In the genomic region with DNA sequence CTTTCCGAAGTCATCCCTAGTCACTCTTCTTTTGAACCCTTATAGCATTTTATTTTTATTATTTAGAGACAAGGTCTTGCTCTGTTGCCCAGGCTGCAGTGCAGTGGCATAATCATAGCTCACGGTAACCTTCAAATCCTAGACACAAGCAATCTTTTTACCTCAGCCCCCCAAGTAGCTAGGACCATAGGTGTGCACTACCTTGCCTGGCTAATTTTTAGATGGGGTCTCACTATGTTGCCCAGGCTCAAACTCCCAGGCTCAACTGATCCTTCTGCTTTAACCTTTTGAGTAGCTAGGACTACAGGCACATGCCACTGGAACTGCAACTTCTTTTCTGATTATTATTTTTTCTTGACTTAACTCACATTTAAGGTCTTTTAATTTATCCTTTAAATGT, we compare ENCODE assay signal across 22 cellular contexts. TPM values are rescaled to one million over a fixed set of nuclear protein-coding genes. Genes with fewer than 3 reads are reported as not detected.
A peak's percentile ranks its signal among the peaks of the same experiment; 100 is the strongest.
DNase-seq lines count a peak whose midpoint lies in the region; ATAC-seq, FAIRE-seq and TF ChIP-seq lines count a peak whose summit lies in the region.
"Had no signal": no experiment of that assay in that cellular context is flagged by ENCODE, and none has a peak within 500 bp of the region (broad histone marks: within the 10 kb centered on the region; RNA-seq: fewer than 3 reads in every experiment).

No MANE protein-coding gene starts in this region.

- 56% methylated on average over 2 of the region's 2 CpGs for WGBS in HepG2 (ENCODE audit: low lambda C conversion rate)
- WGBS in right lobe of liver (ENCODE audit: insufficient coverage, low coverage, low lambda C conversion rate, missing lambda C conversion rate) = 0% methylated on average over 1 of the region's 2 CpGs
- WGBS in K562 (ENCODE audit: insufficient coverage, low coverage, missing lambda C conversion rate) = 6% methylated on average over 2 of the region's 2 CpGs
- WGBS in mesenchymal stem cell = 50% methylated on average over 2 of the region's 2 CpGs

- in situ Hi-C loops in HepG2 (cut with HindIII; ENCODE audit: extremely low pct_ligation_motif_present, low pct_unique_long_range_greater_than_20kb) = no loop called here
- in situ Hi-C loops in K562 (cut with MboI) = no loop called here

- no peak overlapping the region for H2BK12ac ChIP-seq in mesenchymal stem cell (ENCODE audit: low read length in 2 of 2)

- no peak overlapping the region for H3K4me3 ChIP-seq in HepG2 (replicated peaks in 1 of 3; ENCODE audit: insufficient read depth in 1 of 3, low read depth in 2 of 3, low read length in 3 of 3)
- H3K4me3 ChIP-seq in right lobe of liver = no peak overlapping the region
- H3K4me3 ChIP-seq in K562 = no peak overlapping the region
- no peak overlapping the region for H3K4me3 ChIP-seq in mesenchymal stem cell (ENCODE audit: insufficient read depth in 1 of 2, low read depth in 1 of 2, low read length in 2 of 2)
- H3K4me3 ChIP-seq: A549; BLaER1 treated with 17β-estradiol and CSF1 and Interleukin-3, amounts not matched to agents 10 nM and 100 nM; GM12878 had no signal

- TF ChIP-seq CTCF in HepG2 (CRISPR knock-in tag; IDR thresholded peaks at IDR 0.05) = no peak
- TF ChIP-seq CTCF in right lobe of liver (IDR thresholded peaks at IDR 0.05) = no peak
- no peak for TF ChIP-seq CTCF in K562 (IDR thresholded peaks at IDR 0.05 in 2 of 3, conservative IDR thresholded peaks at IDR 0.05 in 1 of 3; ENCODE audit: insufficient read depth in 2 of 3, low read depth in 1 of 3, low read length in 3 of 3)

- H3K23ac ChIP-seq in mesenchymal stem cell (ENCODE audit: low read length in 2 of 2) = no peak overlapping the region

- no peak overlapping the region for H3K4me2 ChIP-seq in HepG2 (ENCODE audit: low read depth, low read length)
- H3K4me2 ChIP-seq in K562 (ENCODE audit: insufficient read depth, low read length) = no peak overlapping the region
- H3K4me2 ChIP-seq in mesenchymal stem cell (ENCODE audit: low read length, poor library complexity, severe bottlenecking) = no peak overlapping the region
- H3K4me2 ChIP-seq: A549; BLaER1 treated with 17β-estradiol and CSF1 and Interleukin-3, amounts not matched to agents 10 nM and 100 nM had no signal

- no peak overlapping the region for H3K18ac ChIP-seq in mesenchymal stem cell (ENCODE audit: low read depth in 1 of 2, low read length in 2 of 2)

- H3K9ac ChIP-seq in HepG2 (ENCODE audit: insufficient read depth, low read depth, low read length) (no peak overlapping the region), K562 (ENCODE audit: insufficient read depth in 1 of 2, low read depth in 2 of 2, low read length in 2 of 2) (no peak overlapping the region), mesenchymal stem cell (ENCODE audit: low read length) (no peak overlapping the region)
- H3K9ac ChIP-seq: BLaER1 treated with 17β-estradiol and CSF1 and Interleukin-3, amounts not matched to agents 10 nM and 100 nM had no signal

- H3K27ac ChIP-seq in HepG2 (ENCODE audit: extremely low read length, insufficient read depth, low read length) (no peak overlapping the region), right lobe of liver (no peak overlapping the region), K562 (ENCODE audit: extremely low read depth, low read depth, low read length) (no peak overlapping the region), mesenchymal stem cell (ENCODE audit: low read length, poor library complexity, severe bottlenecking) (no peak overlapping the region)
- H3K27ac ChIP-seq: 22Rv1; A549; BLaER1 treated with 17β-estradiol and CSF1 and Interleukin-3, amounts not matched to agents 10 nM and 100 nM; C4-2B had no signal

- no peaks in the 10 kb centered on the region for H3K9me1 ChIP-seq in K562 (ENCODE audit: control insufficient read depth, insufficient read depth, low read length)

- no peaks in the 10 kb centered on the region for H3K36me3 ChIP-seq in HepG2 (replicated peaks in 1 of 2; ENCODE audit: control insufficient read depth in 1 of 2, insufficient read depth in 2 of 2, low read length in 2 of 2)
- no peaks in the 10 kb centered on the region for H3K36me3 ChIP-seq in right lobe of liver
- H3K36me3 ChIP-seq in K562 (ENCODE audit: control insufficient read depth, insufficient read depth, low read length) = no peaks in the 10 kb centered on the region
- no peaks in the 10 kb centered on the region for H3K36me3 ChIP-seq in mesenchymal stem cell (ENCODE audit: control insufficient read depth in 1 of 2, insufficient read depth in 2 of 2, low read depth in 1 of 2, low read length in 2 of 2)
- H3K36me3 ChIP-seq: BLaER1 treated with 17β-estradiol and CSF1 and Interleukin-3, amounts not matched to agents 10 nM and 100 nM had no signal

- no peaks in the 10 kb centered on the region for H4K20me1 ChIP-seq in HepG2 (ENCODE audit: insufficient read depth, low read length)
- H4K20me1 ChIP-seq in K562 (replicated peaks; ENCODE audit: control insufficient read depth, insufficient read depth, low read length) = no peaks in the 10 kb centered on the region

- peaks cover 22% of the 10 kb centered on the region for H3K4me1 ChIP-seq in HepG2 (ENCODE audit: insufficient read depth, low read length)
- H3K4me1 ChIP-seq in right lobe of liver = no peaks in the 10 kb centered on the region
- H3K4me1 ChIP-seq in K562 (replicated peaks in 1 of 2; ENCODE audit: control insufficient read depth in 2 of 2, insufficient read depth in 2 of 2, low read length in 2 of 2) = peaks cover 0 to 2% of the 10 kb centered on the region in 2 experiments; a peak in 1 of 5 replicates
- H3K4me1 ChIP-seq in mesenchymal stem cell (ENCODE audit: control insufficient read depth, insufficient read depth, low read depth, low read length) = peaks cover 4% of the 10 kb centered on the region

- FAIRE-seq in HepG2 (lab: Jason Lieb, UNC) (no peak), K562 (lab: Jason Lieb, UNC) (no peak)
- FAIRE-seq: A549, D721Med, GM12878, GM12892, GM18507 had no signal

- intact Hi-C loops in HepG2 (cut with micrococcal nuclease; ENCODE audit: unreplicated experiment) = no loop called here
- intact Hi-C loops in right lobe of liver (cut with DNase I) = no loop called here
- intact Hi-C loops in K562 (cut with micrococcal nuclease) = no loop called here

- no peak overlapping the region for H2BK120ac ChIP-seq in mesenchymal stem cell (ENCODE audit: low read depth, low read length)

- POLR2A ChIA-PET in HepG2 (lab: Yijun Ruan, JAX) = no interaction called here
- POLR2A ChIA-PET in K562 (lab: Yijun Ruan, JAX) = interaction anchor here (0.6 to 2.0 kb wide), 4 partner anchors 15 to 45 kb away, joined by 3 to 9 read pairs (median 4); no protein-coding TSS in a partner anchor

- H3K79me1 ChIP-seq in mesenchymal stem cell (replicated peaks; ENCODE audit: low read length, poor library complexity, severe bottlenecking) = no peaks in the 10 kb centered on the region

- no peak overlapping the region for H3K4ac ChIP-seq in mesenchymal stem cell (ENCODE audit: low read depth in 1 of 2, low read length in 2 of 2)

- H2AFZ ChIP-seq in HepG2 (ENCODE audit: low read length) (no peak overlapping the region), K562 (ENCODE audit: low read depth, low read length) (no peak overlapping the region), mesenchymal stem cell (ENCODE audit: low read depth, low read length) (no peak overlapping the region)

- H3K27me3 ChIP-seq in HepG2 (ENCODE audit: control insufficient read depth in 1 of 2, insufficient read depth in 2 of 2, low read length in 2 of 2) (no peaks in the 10 kb centered on the region), right lobe of liver (no peaks in the 10 kb centered on the region), K562 (ENCODE audit: control insufficient read depth in 2 of 2, insufficient read depth in 2 of 2, low read length in 2 of 2) (no peaks in the 10 kb centered on the region), mesenchymal stem cell (ENCODE audit: control insufficient read depth in 1 of 2, insufficient read depth in 1 of 2, low read length in 2 of 2) (no peaks in the 10 kb centered on the region)

- H3K14ac ChIP-seq in mesenchymal stem cell (ENCODE audit: low read length in 2 of 2) = no peak overlapping the region

- H3K79me2 ChIP-seq in HepG2 (ENCODE audit: insufficient read depth, low read length) = no peaks in the 10 kb centered on the region
- no peaks in the 10 kb centered on the region for H3K79me2 ChIP-seq in K562 (ENCODE audit: control insufficient read depth, insufficient read depth, low read length)

- DNase-seq in HepG2 (ENCODE audit: low spot score) = no peak
- DNase-seq in right lobe of liver = no peak
- no peak for DNase-seq in K562 (ENCODE audit: extremely low read depth in 1 of 4, low spot score in 3 of 4)
- DNase-seq in mesenchymal stem cell = no peak
- DNase-seq in retina = no peak
- DNase-seq: AML-193; Caco-2; Calu3; CD4-positive, alpha-beta T cell; CD8-positive, alpha-beta T cell; DND-41; EL; GDM1 had no signal

- H4K91ac ChIP-seq in mesenchymal stem cell (ENCODE audit: low read length) = peak overlapping the region; percentile 75

- ATAC-seq in HepG2 (no peak), right lobe of liver (no peak), K562 (no peak), GM21423 (IDR thresholded peaks at IDR 0.05; ENCODE audit: unreplicated experiment) (no peak)
- ATAC-seq: A549; CD8-positive, alpha-beta T cell; GM12878 had no signal

- no peak for TF ChIP-seq POLR2A in HepG2 (IDR thresholded peaks at IDR 0.05; ENCODE audit: insufficient read depth in 1 of 2, low read depth in 2 of 2, low read length in 2 of 2)
- TF ChIP-seq POLR2A in right lobe of liver (IDR thresholded peaks at IDR 0.05) = no peak
- no peak for TF ChIP-seq POLR2A in K562 (conservative IDR thresholded peaks at IDR 0.05)

- no peak for TF ChIP-seq EP300 in HepG2 (IDR thresholded peaks at IDR 0.05; ENCODE audit: low read depth in 2 of 2, low read length in 2 of 2)
- TF ChIP-seq EP300 in HepG2 (CRISPR knock-in tag; IDR thresholded peaks at IDR 0.05; ENCODE audit: borderline replicate concordance) = no peak
- TF ChIP-seq EP300 in K562 (IDR thresholded peaks at IDR 0.05; ENCODE audit: low read length) = no peak

- no TSS peak for BruUV-seq in HepG2 (replicated peaks; lab: Mats Ljungman, UMichigan)
- BruUV-seq in K562 (replicated peaks; lab: Mats Ljungman, UMichigan) = no TSS peak

- no peak for TF ChIP-seq RAD21 in HepG2 (CRISPR knock-in tag; IDR thresholded peaks at IDR 0.05)
- TF ChIP-seq RAD21 in K562 (CRISPR knock-in tag; conservative IDR thresholded peaks at IDR 0.05 in 1 of 2, IDR thresholded peaks at IDR 0.05 in 1 of 2) = no peak

- CTCF ChIA-PET in HepG2 (lab: Yijun Ruan, JAX; ENCODE audit: low intra/inter-chr PET ratio, low total read pairs) = no interaction called here
- CTCF ChIA-PET in K562 (lab: Yijun Ruan, JAX; ENCODE audit: low intra/inter-chr PET ratio) = no interaction called here

- no peak overlapping the region for H4K8ac ChIP-seq in mesenchymal stem cell (ENCODE audit: low read length)

- H2BK15ac ChIP-seq in mesenchymal stem cell (ENCODE audit: low read depth, poor library complexity, severe bottlenecking) = no peak overlapping the region

- H2AK5ac ChIP-seq in mesenchymal stem cell (ENCODE audit: low read length, severe bottlenecking) = no peak overlapping the region

- no peaks in the 10 kb centered on the region for H3K9me3 ChIP-seq in HepG2 (ENCODE audit: low read length)
- H3K9me3 ChIP-seq in right lobe of liver = no peaks in the 10 kb centered on the region
- H3K9me3 ChIP-seq in K562 (replicated peaks; ENCODE audit: control insufficient read depth, insufficient read depth, low read depth, low read length) = no peaks in the 10 kb centered on the region
- no peaks in the 10 kb centered on the region for H3K9me3 ChIP-seq in mesenchymal stem cell (ENCODE audit: control insufficient read depth, low read length)
- H3K9me3 ChIP-seq: A549; BLaER1 treated with 17β-estradiol and CSF1 and Interleukin-3, amounts not matched to agents 10 nM and 100 nM; Caco-2 had no signal

- no peak overlapping the region for H2BK5ac ChIP-seq in mesenchymal stem cell (ENCODE audit: low read depth, low read length, poor library complexity, severe bottlenecking)

RNA-seq across cellular contexts. Expression of gene TMEM97, which starts 33.0 kb away (rescaled TPM):
- total RNA-seq in HepG2 (2016; rRNA removed; fragmentation: Illumina TruSeq; extraction: Trizol) (111 and 137 TPM in 2 replicates), right lobe of liver (10 to 100 TPM; 20.0 to 84.0 (median 44.2) TPM), K562 (2014; rRNA removed) (59.6 and 71.8 TPM in 2 replicates), K562 (2014; rRNA removed; fragmentation: Illumina TruSeq; extraction: Trizol) (83.1 and 87.7 TPM in 2 replicates), K562 (2015; rRNA removed; fragmentation: Illumina TruSeq; extraction: Trizol) (72.0 and 74.0 TPM in 2 replicates), K562 (2021) (65.3 and 67.5 TPM in 2 replicates)
- 41.1 and 45.0 TPM in 2 replicates for total RNA-seq in HepG2 (2016; cell fraction: cytosol; rRNA removed; fragmentation: Illumina TruSeq; extraction: Trizol; ENCODE audit: low read depth)
- 112 and 128 TPM in 2 replicates for total RNA-seq in HepG2 (2016; cell fraction: insoluble cytoplasmic fraction; rRNA removed; fragmentation: Illumina TruSeq; extraction: Trizol)
- total RNA-seq in HepG2 (2016; cell fraction: membrane; rRNA removed; fragmentation: Illumina TruSeq; extraction: Trizol) = 135 and 146 TPM in 2 replicates
- 77.2 and 97.2 TPM in 2 replicates for total RNA-seq in HepG2 (2016; cell fraction: nucleus; rRNA removed; fragmentation: Illumina TruSeq; extraction: Trizol)
- polyA plus RNA-seq in HepG2 (2011; rRNA removed) (51.5 and 69.6 TPM in 2 replicates), K562 (2011; rRNA removed) (88.3 and 117 TPM in 2 replicates), K562 (2014; fragmentation: Illumina TruSeq; extraction: Trizol) (89.6 and 121 TPM in 2 replicates), K562 (2014; fragmentation: Nextera tagmentation; extraction: Ambion mirVana) (10 to 100 TPM; 76.0 to 95.3 TPM), K562 (2014; rRNA removed) (34.6 and 44.9 TPM in 2 replicates)
- polyA plus RNA-seq in HepG2 (2011; cell fraction: cytosol; rRNA removed) = 33.3 and 54.1 TPM in 2 replicates
- polyA plus RNA-seq in HepG2 (2011; cell fraction: nucleus; rRNA removed) = 8.5 and 10.8 TPM in 2 replicates
- polyA plus RNA-seq in HepG2 (2012) = 77.6 and 101 TPM in 2 replicates
- 47.9 and 49.9 TPM in 2 replicates for polyA plus RNA-seq in HepG2 (2016; cell fraction: cytosol; fragmentation: Illumina TruSeq; extraction: Trizol; ENCODE audit: low read depth)
- 138 and 141 TPM in 2 replicates for polyA plus RNA-seq in HepG2 (2016; cell fraction: insoluble cytoplasmic fraction; fragmentation: Illumina TruSeq; extraction: Trizol; ENCODE audit: low read depth)
- polyA plus RNA-seq in HepG2 (2016; cell fraction: membrane; fragmentation: Illumina TruSeq; extraction: Trizol; ENCODE audit: low read depth) = 128 and 149 TPM in 2 replicates
- polyA plus RNA-seq in HepG2 (2016; cell fraction: nucleus; fragmentation: Illumina TruSeq; extraction: Trizol; ENCODE audit: insufficient read depth, low read depth) = 144 and 149 TPM in 2 replicates
- polyA minus RNA-seq in HepG2 (2011; rRNA and poly(A)+ RNA removed; ENCODE audit: low replicate concordance) = 95.5 and 159 TPM in 2 replicates
- 39.8 and 45.1 TPM in 2 replicates for polyA minus RNA-seq in HepG2 (2011; cell fraction: cytosol; rRNA and poly(A)+ RNA removed)
- 13.3 and 17.7 TPM in 2 replicates for polyA minus RNA-seq in HepG2 (2011; cell fraction: nucleus; rRNA and poly(A)+ RNA removed)
- 75.7 and 97.1 TPM in 2 replicates for total RNA-seq in K562 (2011; cell fraction: chromatin; rRNA removed; ENCODE audit: low replicate concordance)
- total RNA-seq in K562 (2011; cell fraction: nucleolus; rRNA removed) = 85.3 and 101 TPM in 2 replicates
- total RNA-seq in K562 (2011; cell fraction: nucleoplasm; rRNA removed) = 131 and 163 TPM in 2 replicates
- 45.5 and 66.1 TPM in 2 replicates for polyA plus RNA-seq in K562 (2011; cell fraction: cytosol; rRNA removed)
- 24.8 and 32.2 TPM in 2 replicates for polyA plus RNA-seq in K562 (2011; cell fraction: nucleus; rRNA removed)
- 40.4 and 49.6 TPM in 2 replicates for polyA plus RNA-seq in K562 (2012)
- 66.9 and 80.3 TPM in 2 replicates for polyA minus RNA-seq in K562 (2011; rRNA and poly(A)+ RNA removed)
- polyA minus RNA-seq in K562 (2011; cell fraction: cytosol; rRNA and poly(A)+ RNA removed) = 31.5 and 44.4 TPM in 2 replicates
- 12.5 and 15.9 TPM in 2 replicates for polyA minus RNA-seq in K562 (2011; cell fraction: nucleus; rRNA and poly(A)+ RNA removed)
- polyA plus RNA-seq in mesenchymal stem cell (2013, experiment 1 of 2) = 174 TPM
- polyA plus RNA-seq in mesenchymal stem cell (2013, experiment 2 of 2) = 170 TPM

RNA-seq across cellular contexts. Expression of gene IFT20, which starts 49.3 kb away (rescaled TPM):
- total RNA-seq in HepG2 (2016; rRNA removed; fragmentation: Illumina TruSeq; extraction: Trizol) (23.4 and 28.0 TPM in 2 replicates), right lobe of liver (10 to 100 TPM; 20.6 to 29.6 (median 26.1) TPM), K562 (2014; rRNA removed) (25.1 and 25.5 TPM in 2 replicates), K562 (2014; rRNA removed; fragmentation: Illumina TruSeq; extraction: Trizol) (20.9 and 26.8 TPM in 2 replicates), K562 (2015; rRNA removed; fragmentation: Illumina TruSeq; extraction: Trizol) (14.3 and 14.6 TPM in 2 replicates), K562 (2021) (20.1 and 25.2 TPM in 2 replicates)
- 49.6 and 59.0 TPM in 2 replicates for total RNA-seq in HepG2 (2016; cell fraction: cytosol; rRNA removed; fragmentation: Illumina TruSeq; extraction: Trizol; ENCODE audit: low read depth)
- 22.8 and 29.8 TPM in 2 replicates for total RNA-seq in HepG2 (2016; cell fraction: insoluble cytoplasmic fraction; rRNA removed; fragmentation: Illumina TruSeq; extraction: Trizol)
- total RNA-seq in HepG2 (2016; cell fraction: membrane; rRNA removed; fragmentation: Illumina TruSeq; extraction: Trizol) = 51.8 and 54.0 TPM in 2 replicates
- 22.4 and 24.3 TPM in 2 replicates for total RNA-seq in HepG2 (2016; cell fraction: nucleus; rRNA removed; fragmentation: Illumina TruSeq; extraction: Trizol)
- polyA plus RNA-seq in HepG2 (2011; rRNA removed) (33.9 and 37.8 TPM in 2 replicates), K562 (2011; rRNA removed) (35.8 and 38.6 TPM in 2 replicates), K562 (2014; fragmentation: Illumina TruSeq; extraction: Trizol) (19.0 and 19.4 TPM in 2 replicates), K562 (2014; fragmentation: Nextera tagmentation; extraction: Ambion mirVana) (10 to 100 TPM; 11.2 to 17.7 TPM), K562 (2014; rRNA removed) (37.6 and 45.4 TPM in 2 replicates)
- 23.5 and 23.7 TPM in 2 replicates for polyA plus RNA-seq in HepG2 (2011; cell fraction: cytosol; rRNA removed)
- 39.0 and 42.0 TPM in 2 replicates for polyA plus RNA-seq in HepG2 (2011; cell fraction: nucleus; rRNA removed)
- polyA plus RNA-seq in HepG2 (2012) = 22.5 and 25.6 TPM in 2 replicates
- polyA plus RNA-seq in HepG2 (2016; cell fraction: cytosol; fragmentation: Illumina TruSeq; extraction: Trizol; ENCODE audit: low read depth) = 50.1 and 61.3 TPM in 2 replicates
- polyA plus RNA-seq in HepG2 (2016; cell fraction: insoluble cytoplasmic fraction; fragmentation: Illumina TruSeq; extraction: Trizol; ENCODE audit: low read depth) = 21.7 and 23.6 TPM in 2 replicates
- polyA plus RNA-seq in HepG2 (2016; cell fraction: membrane; fragmentation: Illumina TruSeq; extraction: Trizol; ENCODE audit: low read depth) = 44.5 and 49.9 TPM in 2 replicates
- 39.5 and 42.9 TPM in 2 replicates for polyA plus RNA-seq in HepG2 (2016; cell fraction: nucleus; fragmentation: Illumina TruSeq; extraction: Trizol; ENCODE audit: insufficient read depth, low read depth)
- 13.0 and 13.9 TPM in 2 replicates for polyA minus RNA-seq in HepG2 (2011; rRNA and poly(A)+ RNA removed; ENCODE audit: low replicate concordance)
- 5.7 and 7.1 TPM in 2 replicates for polyA minus RNA-seq in HepG2 (2011; cell fraction: cytosol; rRNA and poly(A)+ RNA removed)
- 14.9 and 18.4 TPM in 2 replicates for polyA minus RNA-seq in HepG2 (2011; cell fraction: nucleus; rRNA and poly(A)+ RNA removed)
- total RNA-seq in K562 (2011; cell fraction: chromatin; rRNA removed; ENCODE audit: low replicate concordance) = 58.5 and 63.2 TPM in 2 replicates
- total RNA-seq in K562 (2011; cell fraction: nucleolus; rRNA removed) = 42.5 and 42.8 TPM in 2 replicates
- 44.1 and 49.8 TPM in 2 replicates for total RNA-seq in K562 (2011; cell fraction: nucleoplasm; rRNA removed)
- polyA plus RNA-seq in K562 (2011; cell fraction: cytosol; rRNA removed) = 15.7 and 17.9 TPM in 2 replicates
- 54.6 and 62.4 TPM in 2 replicates for polyA plus RNA-seq in K562 (2011; cell fraction: nucleus; rRNA removed)
- 20.5 and 42.0 TPM in 2 replicates for polyA plus RNA-seq in K562 (2012)
- 9.2 and 9.9 TPM in 2 replicates for polyA minus RNA-seq in K562 (2011; rRNA and poly(A)+ RNA removed)
- polyA minus RNA-seq in K562 (2011; cell fraction: cytosol; rRNA and poly(A)+ RNA removed) = 4.6 and 7.2 TPM in 2 replicates
- 10.8 and 16.7 TPM in 2 replicates for polyA minus RNA-seq in K562 (2011; cell fraction: nucleus; rRNA and poly(A)+ RNA removed)
- 71.7 TPM for polyA plus RNA-seq in mesenchymal stem cell (2013, experiment 1 of 2)
- 73.0 TPM for polyA plus RNA-seq in mesenchymal stem cell (2013, experiment 2 of 2)

RNA-seq across cellular contexts. Expression of gene TNFAIP1, which starts 49.6 kb away (rescaled TPM):
- total RNA-seq in HepG2 (2016; rRNA removed; fragmentation: Illumina TruSeq; extraction: Trizol) (17.5 and 18.7 TPM in 2 replicates), right lobe of liver (10 to 100 TPM; 32.3 to 87.6 (median 38.2) TPM), K562 (2014; rRNA removed) (9.0 and 15.1 TPM in 2 replicates), K562 (2014; rRNA removed; fragmentation: Illumina TruSeq; extraction: Trizol) (6.3 and 8.2 TPM in 2 replicates), K562 (2015; rRNA removed; fragmentation: Illumina TruSeq; extraction: Trizol) (7.7 and 8.0 TPM in 2 replicates), K562 (2021) (18.9 and 20.1 TPM in 2 replicates)
- 3.0 and 3.3 TPM in 2 replicates for total RNA-seq in HepG2 (2016; cell fraction: cytosol; rRNA removed; fragmentation: Illumina TruSeq; extraction: Trizol; ENCODE audit: low read depth)
- 17.6 and 18.0 TPM in 2 replicates for total RNA-seq in HepG2 (2016; cell fraction: insoluble cytoplasmic fraction; rRNA removed; fragmentation: Illumina TruSeq; extraction: Trizol)
- total RNA-seq in HepG2 (2016; cell fraction: membrane; rRNA removed; fragmentation: Illumina TruSeq; extraction: Trizol) = 10.3 and 13.6 TPM in 2 replicates
- 10.7 and 12.2 TPM in 2 replicates for total RNA-seq in HepG2 (2016; cell fraction: nucleus; rRNA removed; fragmentation: Illumina TruSeq; extraction: Trizol)
- polyA plus RNA-seq in HepG2 (2011; rRNA removed) (40.6 and 42.8 TPM in 2 replicates), K562 (2011; rRNA removed) (13.7 and 18.8 TPM in 2 replicates), K562 (2014; fragmentation: Illumina TruSeq; extraction: Trizol) (15.2 and 15.4 TPM in 2 replicates), K562 (2014; fragmentation: Nextera tagmentation; extraction: Ambion mirVana) (1 to 10 TPM; 2.1 to 2.9 TPM), K562 (2014; rRNA removed) (8.1 and 15.4 TPM in 2 replicates)
- polyA plus RNA-seq in HepG2 (2011; cell fraction: cytosol; rRNA removed) = 26.7 and 28.6 TPM in 2 replicates
- 42.5 and 48.1 TPM in 2 replicates for polyA plus RNA-seq in HepG2 (2011; cell fraction: nucleus; rRNA removed)
- 16.3 and 24.4 TPM in 2 replicates for polyA plus RNA-seq in HepG2 (2012)
- polyA plus RNA-seq in HepG2 (2016; cell fraction: cytosol; fragmentation: Illumina TruSeq; extraction: Trizol; ENCODE audit: low read depth) = 3.2 and 5.3 TPM in 2 replicates
- 18.4 and 21.2 TPM in 2 replicates for polyA plus RNA-seq in HepG2 (2016; cell fraction: insoluble cytoplasmic fraction; fragmentation: Illumina TruSeq; extraction: Trizol; ENCODE audit: low read depth)
- 8.2 and 8.8 TPM in 2 replicates for polyA plus RNA-seq in HepG2 (2016; cell fraction: membrane; fragmentation: Illumina TruSeq; extraction: Trizol; ENCODE audit: low read depth)
- polyA plus RNA-seq in HepG2 (2016; cell fraction: nucleus; fragmentation: Illumina TruSeq; extraction: Trizol; ENCODE audit: insufficient read depth, low read depth) = 17.9 and 19.3 TPM in 2 replicates
- 67.1 and 165 TPM in 2 replicates for polyA minus RNA-seq in HepG2 (2011; rRNA and poly(A)+ RNA removed; ENCODE audit: low replicate concordance)
- 30.3 and 32.2 TPM in 2 replicates for polyA minus RNA-seq in HepG2 (2011; cell fraction: cytosol; rRNA and poly(A)+ RNA removed)
- 20.6 and 26.7 TPM in 2 replicates for polyA minus RNA-seq in HepG2 (2011; cell fraction: nucleus; rRNA and poly(A)+ RNA removed)
- total RNA-seq in K562 (2011; cell fraction: chromatin; rRNA removed; ENCODE audit: low replicate concordance) = 14.5 and 38.2 TPM in 2 replicates
- 22.8 and 26.7 TPM in 2 replicates for total RNA-seq in K562 (2011; cell fraction: nucleolus; rRNA removed)
- 22.7 and 28.9 TPM in 2 replicates for total RNA-seq in K562 (2011; cell fraction: nucleoplasm; rRNA removed)
- 10.8 and 23.2 TPM in 2 replicates for polyA plus RNA-seq in K562 (2011; cell fraction: cytosol; rRNA removed)
- polyA plus RNA-seq in K562 (2011; cell fraction: nucleus; rRNA removed) = 40.2 and 69.4 TPM in 2 replicates
- 11.5 and 17.0 TPM in 2 replicates for polyA plus RNA-seq in K562 (2012)
- 7.3 and 16.7 TPM in 2 replicates for polyA minus RNA-seq in K562 (2011; rRNA and poly(A)+ RNA removed)
- polyA minus RNA-seq in K562 (2011; cell fraction: cytosol; rRNA and poly(A)+ RNA removed) = 21.0 and 35.8 TPM in 2 replicates
- polyA minus RNA-seq in K562 (2011; cell fraction: nucleus; rRNA and poly(A)+ RNA removed) = 12.4 and 16.7 TPM in 2 replicates
- polyA plus RNA-seq in mesenchymal stem cell (2013, experiment 1 of 2) = 49.4 TPM
- 49.9 TPM for polyA plus RNA-seq in mesenchymal stem cell (2013, experiment 2 of 2)

Comparison
In these comparisons a context has a peak if more than half of its experiments do, and no peak if none do; other contexts are left out.
1. Of the 241 proteins assayed by ChIP-seq in both HepG2 and K562: peak only in HepG2: none; only in K562: none; in both: ZNF121; in neither: 240.